8 cellular contexts compared by ENCODE assay signal in genomic region chr4:152590179-152591031, GRCh38. TPM values are rescaled to one million over a fixed set of nuclear protein-coding genes. Genes with fewer than 3 reads are reported as not detected.
DNase-seq lines count a peak whose midpoint lies in the region; ATAC-seq and TF ChIP-seq lines count a peak whose summit lies in the region.

No MANE protein-coding gene starts in this region.

- H3K4me3 ChIP-seq in GM12865 (ENCODE audit: low read depth, low read length) = no peak overlapping the region

- DNase-seq in GM12865 (ENCODE audit: low read depth) (peak; percentile 50), NCI-H226 (peak; percentile 89), dedifferentiated amniotic fluid mesenchymal stem cell (ENCODE audit: extremely low spot score) (peak; percentile 87), renal cortical epithelial cell (ENCODE audit: low read depth) (peak; percentile 89), ACHN (no peak), C1 segment of cervical spinal cord (lab: John Stamatoyannopoulos, UW) (no peak)

- ATAC-seq in GM19023 (IDR thresholded peaks at IDR 0.05; ENCODE audit: unreplicated experiment) = no peak
- ATAC-seq in HG03432 (IDR thresholded peaks at IDR 0.05; ENCODE audit: unreplicated experiment) = no peak

- in situ Hi-C loops in ACHN (cut with HindIII; ENCODE audit: low pct_ligation_motif_present, low pct_unique_long_range_greater_than_20kb, low sequenced_read_pairs) = no loop called here

- TF ChIP-seq CTCF in GM12865 (IDR thresholded peaks at IDR 0.05; ENCODE audit: insufficient read depth, low read depth, low read length, missing control alignments) = no peak

RNA-seq across cellular contexts. Expression of gene FBXW7, which starts 54.5 kb away (rescaled TPM):
- 107 and 125 TPM in 2 replicates for total RNA-seq in renal cortical epithelial cell

Comparison
In these comparisons a context has a peak if more than half of its experiments do, and no peak if none do; other contexts are left out.
1. DNase-seq: peak in GM12865 (single experiment), NCI-H226 (single experiment), dedifferentiated amniotic fluid mesenchymal stem cell (single experiment) and renal cortical epithelial cell (single experiment); none in ACHN (single experiment) and C1 segment of cervical spinal cord (0 of 14).